Comparison of ENCODE assay signal across 8 cellular contexts in genomic region chr2:64654993-64655666, GRCh38. TPM values are rescaled to one million over a fixed set of nuclear protein-coding genes. Genes with fewer than 3 reads are reported as not detected.
DNase-seq lines count a peak whose midpoint lies in the region; ATAC-seq and TF ChIP-seq lines count a peak whose summit lies in the region.

No MANE protein-coding gene starts in this region.

- H3K4me3 Mint-ChIP-seq in activated CD4-positive, alpha-beta T cell treated with anti-CD3 and anti-CD28 coated beads, Interleukin-2, amount 10 ng/mL, durations not matched to agents 24 days and 14 days, result peak overlapping the region; percentile 81
- peak overlapping the region; percentile 91 for H3K4me3 Mint-ChIP-seq in stimulated activated memory B cell treated with anti-CD40 and anti-IgM and Interleukin-4, amounts not matched to agents 10 μg/mL and 1 μg/mL and 100 μg/mL, for 72 hours

- H3K4me3 ChIP-seq in gastroesophageal sphincter, result peak overlapping the region; percentile 85 to 96

- H3K27me3 Mint-ChIP-seq in activated CD4-positive, alpha-beta T cell treated with anti-CD3 and anti-CD28 coated beads, Interleukin-2, amount 10 ng/mL, durations not matched to agents 24 days and 14 days, result no peaks in the 10 kb centered on the region
- no peaks in the 10 kb centered on the region for H3K27me3 Mint-ChIP-seq in stimulated activated memory B cell treated with anti-CD40 and anti-IgM and Interleukin-4, amounts not matched to agents 10 μg/mL and 1 μg/mL and 100 μg/mL, for 72 hours

- H3K36me3 ChIP-seq in gastroesophageal sphincter, result no peaks in the 10 kb centered on the region

- no peaks in the 10 kb centered on the region for H3K9me3 ChIP-seq in gastroesophageal sphincter

- no peaks in the 10 kb centered on the region for H3K9me3 Mint-ChIP-seq in activated CD4-positive, alpha-beta T cell treated with anti-CD3 and anti-CD28 coated beads, Interleukin-2, amount 10 ng/mL, durations not matched to agents 24 days and 14 days
- no peaks in the 10 kb centered on the region for H3K9me3 Mint-ChIP-seq in stimulated activated memory B cell treated with anti-CD40 and anti-IgM and Interleukin-4, amounts not matched to agents 10 μg/mL and 1 μg/mL and 100 μg/mL, for 72 hours

- TF ChIP-seq EP300 in gastroesophageal sphincter (IDR thresholded peaks at IDR 0.05), result no peak

- H3K4me1 ChIP-seq in gastroesophageal sphincter, result peaks cover 0 to 34% (median 9%) of the 10 kb centered on the region in 3 donors

- intact Hi-C loops in activated CD4-positive, alpha-beta T cell treated with anti-CD3 and anti-CD28 coated beads, Interleukin-2, amount 10 ng/mL, durations not matched to agents 24 days and 14 days (cut with micrococcal nuclease), result loop anchor here (1.0 to 5.0 kb wide), 5 partner anchors 12 to 513 kb away; partner anchors contain the start of genes PELI1 and SLC1A4

- H3K4me1 Mint-ChIP-seq in activated CD4-positive, alpha-beta T cell treated with anti-CD3 and anti-CD28 coated beads, Interleukin-2, amount 10 ng/mL, durations not matched to agents 24 days and 14 days, result peaks cover 60% of the 10 kb centered on the region
- H3K4me1 Mint-ChIP-seq in stimulated activated memory B cell treated with anti-CD40 and anti-IgM and Interleukin-4, amounts not matched to agents 10 μg/mL and 1 μg/mL and 100 μg/mL, for 72 hours, result peaks cover 79% of the 10 kb centered on the region

- WGBS in gastroesophageal sphincter (ENCODE audit: low coverage in 1 of 2), 2 donors, result 38 to 65% methylated on average over 6 to 7 of the region's 7 CpGs

- no peak for TF ChIP-seq POLR2A in gastroesophageal sphincter (IDR thresholded peaks at IDR 0.05)

- peak overlapping the region; percentile 86 for H3K27ac Mint-ChIP-seq in activated CD4-positive, alpha-beta T cell treated with anti-CD3 and anti-CD28 coated beads, Interleukin-2, amount 10 ng/mL, durations not matched to agents 24 days and 14 days
- H3K27ac Mint-ChIP-seq in stimulated activated memory B cell treated with anti-CD40 and anti-IgM and Interleukin-4, amounts not matched to agents 10 μg/mL and 1 μg/mL and 100 μg/mL, for 72 hours, result peak overlapping the region; percentile 92

- peak overlapping the region; percentile 94 to 100 (median 100) for H3K27ac ChIP-seq in gastroesophageal sphincter

- H3K36me3 Mint-ChIP-seq in activated CD4-positive, alpha-beta T cell treated with anti-CD3 and anti-CD28 coated beads, Interleukin-2, amount 10 ng/mL, durations not matched to agents 24 days and 14 days (ENCODE audit: low read depth), result peaks cover 3% of the 10 kb centered on the region
- no peaks in the 10 kb centered on the region for H3K36me3 Mint-ChIP-seq in stimulated activated memory B cell treated with anti-CD40 and anti-IgM and Interleukin-4, amounts not matched to agents 10 μg/mL and 1 μg/mL and 100 μg/mL, for 72 hours

- no peak for ATAC-seq in gastroesophageal sphincter
- no peak for ATAC-seq in stimulated activated memory B cell treated with anti-CD40 and anti-IgM and Interleukin-4, amounts not matched to agents 10 μg/mL and 1 μg/mL and 100 μg/mL, for 72 hours
- no peak for ATAC-seq in GM18502 (IDR thresholded peaks at IDR 0.05; ENCODE audit: poor library complexity, unreplicated experiment)
- ATAC-seq in HG03095 (IDR thresholded peaks at IDR 0.05; ENCODE audit: unreplicated experiment), result no peak

- peak in 2 of 4 experiments; percentile 19 to 33 for TF ChIP-seq CTCF in gastroesophageal sphincter (IDR thresholded peaks at IDR 0.05)

- no peaks in the 10 kb centered on the region for H3K27me3 ChIP-seq in gastroesophageal sphincter

- DNase-seq in D341Med (ENCODE audit: low spot score) (peak; percentile 48), HT1080 (ENCODE audit: low read depth) (peak; percentile 16), DMS114 treated with DMSO at 0.1 percent for 48 hours (lab: John Stamatoyannopoulos, UW; ENCODE audit: unreplicated experiment) (no peak)
- peak; percentile 76 for DNase-seq in activated CD4-positive, alpha-beta T cell treated with anti-CD3 and anti-CD28 coated beads, Interleukin-2, amount 10 ng/mL, durations not matched to agents 24 days and 14 days

RNA-seq across cellular contexts. Expression of gene SERTAD2, which starts 1.4 kb away (rescaled TPM):
- total RNA-seq in HT1080 (2014; rRNA removed; shearing (Covaris generic)), result 4.8 and 6.6 TPM in 2 replicates
- 21.0 and 26.3 TPM in 2 replicates for polyA plus RNA-seq in HT1080 (2015; cell fraction: cytosol; rRNA removed)
- polyA plus RNA-seq in HT1080 (2015; cell fraction: nucleus; rRNA removed), result 10.9 and 16.7 TPM in 2 replicates
- 24.6 and 26.7 TPM in 2 replicates for total RNA-seq in activated CD4-positive, alpha-beta T cell treated with anti-CD3 and anti-CD28 coated beads, Interleukin-2, amount 10 ng/mL, durations not matched to agents 24 days and 14 days
- 10 to 100 TPM; 13.9 to 18.5 (median 15.6) TPM for total RNA-seq in gastroesophageal sphincter
